In genomic region chr15:48759921-48760320, GRCh38 we compare ENCODE assay signal across 24 cellular contexts. TPM values are rescaled to one million over a fixed set of nuclear protein-coding genes. Genes with fewer than 3 reads are reported as not detected.
DNase-seq lines count a peak whose midpoint lies in the region; ATAC-seq and TF ChIP-seq lines count a peak whose summit lies in the region.
"Had no signal": no experiment of that assay in that cellular context is flagged by ENCODE, and none has a peak within 500 bp of the region (broad histone marks: within the 10 kb centered on the region; RNA-seq: fewer than 3 reads in every experiment).

No MANE protein-coding gene starts in this region.

- WGBS in suprapubic skin = 56% methylated on average over 1 of the region's 1 CpG

- no peak overlapping the region for H3K4me2 ChIP-seq in PC-9
- H3K4me2 ChIP-seq: smooth muscle cell had no signal

- TF ChIP-seq CTCF in upper lobe of right lung (IDR thresholded peaks at IDR 0.05) (no peak), PC-9 (conservative IDR thresholded peaks at IDR 0.05) (no peak), suprapubic skin (IDR thresholded peaks at IDR 0.05) (no peak)

- H3K36me3 ChIP-seq in adipocyte (ENCODE audit: control insufficient read depth, insufficient read depth, low read length, severe bottlenecking) (no peaks in the 10 kb centered on the region), upper lobe of right lung (no peaks in the 10 kb centered on the region), PC-9 (ENCODE audit: low read depth) (no peaks in the 10 kb centered on the region), suprapubic skin (peaks cover 4% of the 10 kb centered on the region)

- TF ChIP-seq POLR2A in suprapubic skin (IDR thresholded peaks at IDR 0.05) = no peak

- no peak overlapping the region for H2AFZ ChIP-seq in PC-9

- peaks cover 6% of the 10 kb centered on the region for H3K4me1 ChIP-seq in adipocyte (ENCODE audit: control insufficient read depth, insufficient read depth, low read length)
- no peaks in the 10 kb centered on the region for H3K4me1 ChIP-seq in upper lobe of right lung
- H3K4me1 ChIP-seq in PC-9 (replicated peaks; ENCODE audit: insufficient read depth) = no peaks in the 10 kb centered on the region
- no peaks in the 10 kb centered on the region for H3K4me1 ChIP-seq in suprapubic skin
- H3K4me1 ChIP-seq: HAP-1 had no signal

- peak; percentile 4 for DNase-seq in NCI-H345 (lab: John Stamatoyannopoulos, UW)
- no peak for DNase-seq in NCI-H345 treated with DMSO at 0.1 percent for 48 hours (lab: John Stamatoyannopoulos, UW; ENCODE audit: unreplicated experiment)
- peak; percentile 24 for DNase-seq in adipocyte (ENCODE audit: low read depth)
- peak; percentile 23 for DNase-seq in iPS-NIHi11 (ENCODE audit: low spot score)
- no peak for DNase-seq in upper lobe of right lung
- no peak for DNase-seq in PC-9
- DNase-seq in suprapubic skin (ENCODE audit: low spot score in 2 of 2) = no peak
- DNase-seq: activated CD8-positive, alpha-beta T cell treated with anti-CD3 and anti-CD28 coated beads, Interleukin-2, amount 10 ng/mL, durations not matched to agents 7 days and 5 days; activated naive CD4-positive, alpha-beta T cell treated with Interleukin-2 at 50 U/mL for 16 hours; activated T-cell treated with anti-CD3 and anti-CD28 coated beads, Interleukin-2, amount 50 U/mL, for 4 hours; central memory CD4-positive, alpha-beta T cell; COR-L47; dorsolateral prefrontal cortex; Kasumi-1; left ventricle myocardium superior; NCI-H1105; stimulated activated CD4-positive, alpha-beta T cell treated with anti-CD3 and anti-CD28 coated beads, Interleukin-4, amount 100 ng/mL, for 1 hour; stomach; T1000 had no signal

- H3K27me3 ChIP-seq in adipocyte (replicated peaks; ENCODE audit: control insufficient read depth, insufficient read depth, low read length) = no peaks in the 10 kb centered on the region
- no peaks in the 10 kb centered on the region for H3K27me3 ChIP-seq in upper lobe of right lung
- H3K27me3 ChIP-seq in PC-9 (ENCODE audit: insufficient read depth, low read depth) = no peaks in the 10 kb centered on the region
- H3K27me3 ChIP-seq in suprapubic skin = no peaks in the 10 kb centered on the region
- H3K27me3 ChIP-seq: dorsolateral prefrontal cortex, stomach, upper lobe of left lung had no signal

- H4K20me1 ChIP-seq in PC-9 (ENCODE audit: insufficient read depth) = no peaks in the 10 kb centered on the region

- H3K27ac ChIP-seq in upper lobe of right lung (no peak overlapping the region), PC-9 (no peak overlapping the region), suprapubic skin (no peak overlapping the region)
- H3K27ac ChIP-seq: dorsolateral prefrontal cortex, stomach, upper lobe of left lung had no signal

- H3K79me2 ChIP-seq in PC-9 (ENCODE audit: low read depth) = no peaks in the 10 kb centered on the region

- POLR2A ChIA-PET in PC-9 (lab: Charles Lee; ENCODE audit: unreplicated experiment) = no interaction called here

- no peak overlapping the region for H3K9ac ChIP-seq in adipocyte (ENCODE audit: low read length)

- TF ChIP-seq EP300 in suprapubic skin (IDR thresholded peaks at IDR 0.05) = no peak

- intact Hi-C loops in upper lobe of right lung (cut with DNase I) = no loop called here
- intact Hi-C loops in PC-9 (cut with micrococcal nuclease; ENCODE audit: unreplicated experiment) = no loop called here

- no peaks in the 10 kb centered on the region for H3F3A ChIP-seq in PC-9 (ENCODE audit: insufficient read depth, low read depth)

- CTCF ChIA-PET in PC-9 (lab: Charles Lee) = no interaction called here

- H3K4me3 ChIP-seq in adipocyte (ENCODE audit: low read length) (no peak overlapping the region), upper lobe of right lung (no peak overlapping the region), PC-9 (no peak overlapping the region), suprapubic skin (no peak overlapping the region)
- H3K4me3 ChIP-seq: dorsolateral prefrontal cortex, HAP-1, smooth muscle cell, stomach, upper lobe of left lung had no signal

- BruUV-seq in PC-9 (replicated peaks; lab: Mats Ljungman, UMichigan) = no TSS peak

- H3K9me3 ChIP-seq in adipocyte (ENCODE audit: control insufficient read depth, low read length) (no peaks in the 10 kb centered on the region), upper lobe of right lung (no peaks in the 10 kb centered on the region), PC-9 (ENCODE audit: insufficient read depth, low read depth) (no peaks in the 10 kb centered on the region), suprapubic skin (no peaks in the 10 kb centered on the region)
- H3K9me3 ChIP-seq: HAP-1, stomach, upper lobe of left lung had no signal

- H3K9me2 ChIP-seq in PC-9 (ENCODE audit: insufficient read depth) = no peaks in the 10 kb centered on the region

- peak; percentile 90 for ATAC-seq in upper lobe of right lung
- ATAC-seq in HG02870 (IDR thresholded peaks at IDR 0.05; ENCODE audit: unreplicated experiment) = no peak
- ATAC-seq: activated CD4-positive, CD25-positive, alpha-beta regulatory T cell treated with anti-CD3 and anti-CD28 coated beads, Interleukin-2, amount 50 U/mL, for 24 hours; activated CD8-positive, alpha-beta T cell treated with anti-CD3 and anti-CD28 coated beads, Interleukin-2, amount 10 ng/mL, durations not matched to agents 7 days and 5 days; activated T-cell treated with anti-CD3 and anti-CD28 coated beads, Interleukin-2, amount 50 U/mL, for 4 hours; left ventricle myocardium superior had no signal

RNA-seq across cellular contexts. Expression of gene CEP152, which starts 50.9 kb away (rescaled TPM):
- total RNA-seq in upper lobe of right lung (4.2 TPM), PC-9 (2021) (19.2 and 24.6 TPM in 2 replicates), suprapubic skin (1 to 10 TPM; 4.0 to 7.1 (median 6.3) TPM)

Comparison
In these comparisons a context has a peak if more than half of its experiments do, and no peak if none do; other contexts are left out.
1. DNase-seq: peak in NCI-H345 (single experiment), adipocyte (single experiment) and iPS-NIHi11 (single experiment); none in NCI-H345 treated with DMSO at 0.1 percent for 48 hours (single experiment), upper lobe of right lung (single experiment), PC-9 (0 of 2) and suprapubic skin (0 of 2).